Comparison of ENCODE assay signal across 23 cellular contexts in genomic region chr3:8538223-8538622, GRCh38. TPM values are rescaled to one million over a fixed set of nuclear protein-coding genes. Genes with fewer than 3 reads are reported as not detected.
DNase-seq lines count a peak whose midpoint lies in the region; ATAC-seq and TF ChIP-seq lines count a peak whose summit lies in the region.
"Had no signal": no experiment of that assay in that cellular context is flagged by ENCODE, and none has a peak within 500 bp of the region (broad histone marks: within the 10 kb centered on the region; RNA-seq: fewer than 3 reads in every experiment).

No MANE protein-coding gene starts in this region.

- peaks cover 0 to 7% of the 10 kb centered on the region in 2 experiments; a peak in 3 of 4 replicates for H3K79me1 ChIP-seq in IMR-90 (ENCODE audit: low read depth in 1 of 2, low read length in 2 of 2)

- H3K18ac ChIP-seq in IMR-90 (ENCODE audit: low read depth, low read length), result no peak overlapping the region

- H2AFZ ChIP-seq in IMR-90 (replicated peaks; ENCODE audit: low read length, poor library complexity) (no peak overlapping the region), osteoblast (ENCODE audit: low read length) (no peak overlapping the region)

- no peak for TF ChIP-seq POLR2A in IMR-90 (IDR thresholded peaks at IDR 0.05; ENCODE audit: low read depth, low read length)

- H3K9ac ChIP-seq in IMR-90 (ENCODE audit: low read depth, low read length), result no peak overlapping the region

- peak overlapping the region; percentile 65 for H3K4ac ChIP-seq in IMR-90 (ENCODE audit: low read depth, low read length)

- H3K9me1 ChIP-seq in IMR-90 (ENCODE audit: insufficient read depth, low read length), result peaks cover 17% of the 10 kb centered on the region

- H3K27me3 ChIP-seq in IMR-90 (ENCODE audit: control insufficient read depth, insufficient read depth, low read length) (no peaks in the 10 kb centered on the region), osteoblast (ENCODE audit: insufficient read depth, low read length) (no peaks in the 10 kb centered on the region)
- H3K27me3 ChIP-seq in CD8-positive, alpha-beta memory T cell (ENCODE audit: insufficient read depth, low read length, poor library complexity, severe bottlenecking), result no peaks in the 10 kb centered on the region
- H3K27me3 ChIP-seq: BE2C had no signal

- ATAC-seq in IMR-90 (ENCODE audit: low read depth) (no peak), HG02759 (IDR thresholded peaks at IDR 0.05; ENCODE audit: unreplicated experiment) (no peak)
- ATAC-seq: HCT116, Panc1 had no signal

- H3K4me3 ChIP-seq in IMR-90 (ENCODE audit: insufficient read depth, low read depth, low read length) (no peak overlapping the region), osteoblast (ENCODE audit: insufficient read depth, low read length) (no peak overlapping the region)
- no peak overlapping the region for H3K4me3 ChIP-seq in CD8-positive, alpha-beta memory T cell (ENCODE audit: low read length)

- no peak overlapping the region for H2AK9ac ChIP-seq in IMR-90 (replicated peaks; ENCODE audit: low read depth, low read length, poor library complexity)

- peak overlapping the region; percentile 30; the same call in 1 of the 3 replicates for H2BK15ac ChIP-seq in IMR-90 (ENCODE audit: low read depth, low read length)

- CTCF ChIA-PET in IMR-90 (lab: Yijun Ruan, JAX), result no interaction called here
- CTCF ChIA-PET in CD8-positive, alpha-beta memory T cell (lab: Charles Lee), result no interaction called here

- peak overlapping the region; percentile 36; the same call in 1 of the 2 replicates for H2AK5ac ChIP-seq in IMR-90 (ENCODE audit: low read depth, low read length)

- H2BK120ac ChIP-seq in IMR-90 (ENCODE audit: low read depth, low read length), result peak overlapping the region; percentile 74

- peaks cover 17% of the 10 kb centered on the region for H3K4me1 ChIP-seq in IMR-90 (ENCODE audit: control insufficient read depth, insufficient read depth, low read length)
- peaks cover 26% of the 10 kb centered on the region for H3K4me1 ChIP-seq in osteoblast (ENCODE audit: insufficient read depth, low read length)
- H3K4me1 ChIP-seq in CD8-positive, alpha-beta memory T cell (ENCODE audit: insufficient read depth, low read length), result no peaks in the 10 kb centered on the region
- H3K4me1 ChIP-seq: BE2C had no signal

- peak overlapping the region; percentile 82; the same call in 1 of the 2 replicates for H2BK20ac ChIP-seq in IMR-90 (ENCODE audit: low read depth, low read length)

- intact Hi-C loops in IMR-90 (cut with micrococcal nuclease), result loop anchor here (5.0 to 10.0 kb wide), 2 partner anchors 36 to 93 kb away; partner anchors contain the start of gene LMCD1

- POLR2A ChIA-PET in IMR-90 (lab: Charles Lee; ENCODE audit: unreplicated experiment), result no interaction called here
- POLR2A ChIA-PET in CD8-positive, alpha-beta memory T cell (lab: Charles Lee), result no interaction called here

- peak overlapping the region; percentile 44 for H4K91ac ChIP-seq in IMR-90 (ENCODE audit: insufficient read depth, low read depth, low read length)

- H3K36me3 ChIP-seq in IMR-90 (ENCODE audit: control insufficient read depth, insufficient read depth, low read length) (peaks cover 26% of the 10 kb centered on the region), osteoblast (ENCODE audit: insufficient read depth, low read length) (peaks cover 73% of the 10 kb centered on the region)
- no peaks in the 10 kb centered on the region for H3K36me3 ChIP-seq in CD8-positive, alpha-beta memory T cell (ENCODE audit: insufficient read depth, low read length)
- H3K36me3 ChIP-seq: BE2C had no signal

- TF ChIP-seq RAD21 in IMR-90 (IDR thresholded peaks at IDR 0.05; ENCODE audit: low read length), result no peak

- dilution Hi-C loops in IMR-90 (cut with HindIII; ENCODE audit: low sequenced_read_pairs, unreplicated experiment), result no loop called here

- H3K14ac ChIP-seq in IMR-90 (replicated peaks; ENCODE audit: low read depth, low read length), result 0 out of 2 replicates have a peak overlapping the region, but pooled peaks have one; percentile 52

- H3K36me3 Mint-ChIP-seq in chondrocyte (ENCODE audit: low read depth), result peaks cover 71% of the 10 kb centered on the region
- H3K36me3 Mint-ChIP-seq in CD8-positive, alpha-beta memory T cell, result no peaks in the 10 kb centered on the region
- H3K36me3 Mint-ChIP-seq: CD14-positive monocyte had no signal

- 0 out of 4 replicates have a peak overlapping the region, but pooled peaks of 1 of the 2 experiments have one; percentile 49 for H4K8ac ChIP-seq in IMR-90 (ENCODE audit: low read depth in 2 of 2, low read length in 2 of 2)

- peaks cover 77% of the 10 kb centered on the region for H3K4me1 Mint-ChIP-seq in chondrocyte (ENCODE audit: low read depth)
- H3K4me1 Mint-ChIP-seq in CD8-positive, alpha-beta memory T cell, result no peaks in the 10 kb centered on the region
- H3K4me1 Mint-ChIP-seq: CD14-positive monocyte had no signal

- no peak overlapping the region for H3K56ac ChIP-seq in IMR-90 (ENCODE audit: extremely low read depth, insufficient read depth, low read length)

- no peak for DNase-seq in IMR-90
- no peak for DNase-seq in chondrocyte (ENCODE audit: low spot score)
- DNase-seq in osteoblast (ENCODE audit: insufficient read length, low spot score, missing footprints), result no peak
- DNase-seq in activated naive CD4-positive, alpha-beta T cell treated with anti-CD3 and anti-CD28 coated beads, Interleukin-2, amount 50 U/mL, for 16 hours, result no peak
- DNase-seq in occipital lobe (lab: John Stamatoyannopoulos, UW), result no peak
- DNase-seq in CD8-positive, alpha-beta memory T cell, result no peak
- DNase-seq: ACHN, BE2C, DMS153, DND-41, NCI-H1048, NCI-H1417, NCI-H1694, NCI-H2081, NCI-H2227 treated with DMSO at 0.1 percent for 48 hours, NCI-H526 treated with DMSO at 0.1 percent for 48 hours, SHP77 had no signal

- no peaks in the 10 kb centered on the region for H4K20me1 ChIP-seq in IMR-90 (ENCODE audit: insufficient read depth, low read length)
- no peaks in the 10 kb centered on the region for H4K20me1 ChIP-seq in osteoblast (ENCODE audit: insufficient read depth, low read length)

- no peaks in the 10 kb centered on the region for H3K9me3 ChIP-seq in IMR-90 (ENCODE audit: control insufficient read depth, insufficient read depth, low read length)
- H3K9me3 ChIP-seq in osteoblast (ENCODE audit: low read depth, low read length), result no peaks in the 10 kb centered on the region
- no peaks in the 10 kb centered on the region for H3K9me3 ChIP-seq in CD8-positive, alpha-beta memory T cell (ENCODE audit: low read length)
- H3K9me3 ChIP-seq: BE2C had no signal

- H3K4me3 Mint-ChIP-seq in chondrocyte (ENCODE audit: unreplicated experiment), result no peak overlapping the region
- H3K4me3 Mint-ChIP-seq in CD8-positive, alpha-beta memory T cell, result no peak overlapping the region
- H3K4me3 Mint-ChIP-seq: CD14-positive monocyte, IgD-negative memory B cell had no signal

- no peaks in the 10 kb centered on the region for H3K9me3 Mint-ChIP-seq in chondrocyte (ENCODE audit: low read depth)
- no peaks in the 10 kb centered on the region for H3K9me3 Mint-ChIP-seq in CD8-positive, alpha-beta memory T cell
- H3K9me3 Mint-ChIP-seq: IgD-negative memory B cell had no signal

- in situ Hi-C loops in IMR-90 (cut with MboI; ENCODE audit: low sequenced_read_pairs), result no loop called here

- no TSS peak for BruUV-seq in IMR-90 (replicated peaks; lab: Mats Ljungman, UMichigan)

- no peak for TF ChIP-seq CTCF in IMR-90 (conservative IDR thresholded peaks at IDR 0.05; ENCODE audit: low read depth, low read length)
- TF ChIP-seq CTCF in chondrocyte (IDR thresholded peaks at IDR 0.05), result no peak
- no peak for TF ChIP-seq CTCF in osteoblast (IDR thresholded peaks at IDR 0.05; ENCODE audit: extremely low read depth, low read depth, low read length)

- no peak overlapping the region for H3K23ac ChIP-seq in IMR-90 (ENCODE audit: low read depth, low read length)

- no peaks in the 10 kb centered on the region for H3K79me2 ChIP-seq in osteoblast (ENCODE audit: insufficient read depth, low read length)

- no peak overlapping the region for H2BK5ac ChIP-seq in IMR-90 (ENCODE audit: low read depth, low read length, poor library complexity, severe bottlenecking)

- no peak overlapping the region for H4K5ac ChIP-seq in IMR-90 (ENCODE audit: low read depth, low read length)

- H3K27ac ChIP-seq in IMR-90 (ENCODE audit: insufficient read depth, low read length), result no peak overlapping the region
- H3K27ac ChIP-seq in osteoblast (ENCODE audit: low read depth, low read length), result peak overlapping the region; percentile 89
- H3K27ac ChIP-seq in CD8-positive, alpha-beta memory T cell (ENCODE audit: low read depth, low read length), result no peak overlapping the region
- H3K27ac ChIP-seq: RWPE1 had no signal

- H3K27ac Mint-ChIP-seq in chondrocyte (ENCODE audit: unreplicated experiment), result peak overlapping the region; percentile 87
- no peak overlapping the region for H3K27ac Mint-ChIP-seq in CD8-positive, alpha-beta memory T cell
- H3K27ac Mint-ChIP-seq: CD14-positive monocyte, IgD-negative memory B cell had no signal

- WGBS in IMR-90 (ENCODE audit: extremely low coverage in 2 of 2, insufficient read length in 1 of 2), 2 experiments, result 100% methylated on average over 2 of the region's 4 CpGs; no CpG with 5 or more reads in 1 of the 2 experiments

- H3K4me2 ChIP-seq in IMR-90 (ENCODE audit: low read depth, low read length) (no peak overlapping the region), osteoblast (ENCODE audit: insufficient read depth, low read length) (peak overlapping the region; percentile 21)

- H3K27me3 Mint-ChIP-seq in chondrocyte (ENCODE audit: low read depth), result no peaks in the 10 kb centered on the region
- no peaks in the 10 kb centered on the region for H3K27me3 Mint-ChIP-seq in CD8-positive, alpha-beta memory T cell
- H3K27me3 Mint-ChIP-seq: IgD-negative memory B cell had no signal

TF ChIP-seq in IMR-90, 13 proteins besides CTCF, POLR2A, EP300 and RAD21:
- peak; percentile 74 for TF ChIP-seq MAFK (IDR thresholded peaks at IDR 0.05; ENCODE audit: low read depth, low read length)
- TF ChIP-seq, protein P1, sequence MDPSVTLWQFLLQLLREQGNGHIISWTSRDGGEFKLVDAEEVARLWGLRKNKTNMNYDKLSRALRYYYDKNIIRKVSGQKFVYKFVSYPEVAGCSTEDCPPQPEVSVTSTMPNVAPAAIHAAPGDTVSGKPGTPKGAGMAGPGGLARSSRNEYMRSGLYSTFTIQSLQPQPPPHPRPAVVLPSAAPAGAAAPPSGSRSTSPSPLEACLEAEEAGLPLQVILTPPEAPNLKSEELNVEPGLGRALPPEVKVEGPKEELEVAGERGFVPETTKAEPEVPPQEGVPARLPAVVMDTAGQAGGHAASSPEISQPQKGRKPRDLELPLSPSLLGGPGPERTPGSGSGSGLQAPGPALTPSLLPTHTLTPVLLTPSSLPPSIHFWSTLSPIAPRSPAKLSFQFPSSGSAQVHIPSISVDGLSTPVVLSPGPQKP (IDR thresholded peaks at IDR 0.05; ENCODE audit: borderline replicate concordance, low read depth, low read length), result no peak

RNA-seq across cellular contexts. Expression of gene LMCD1, which starts 36.6 kb away (rescaled TPM):
- total RNA-seq in IMR-90 (2012; rRNA removed) (33.6 and 50.0 TPM in 2 replicates), chondrocyte (260 to 268 TPM (median 263 TPM) in 3 replicates), osteoblast (213 and 294 TPM in 2 replicates), occipital lobe (2.2 TPM)
- polyA plus RNA-seq in IMR-90 (2012; rRNA removed), result 43.1 and 53.8 TPM in 2 replicates
- polyA plus RNA-seq in IMR-90 (2012; cell fraction: cytosol; rRNA removed), result 47.4 and 70.5 TPM in 2 replicates
- 28.7 and 43.9 TPM in 2 replicates for polyA plus RNA-seq in IMR-90 (2012; cell fraction: nucleus; rRNA removed; ENCODE audit: low replicate concordance)
- 1 to 10 TPM; 2.0 to 2.6 TPM for total RNA-seq in CD8-positive, alpha-beta memory T cell
- 0.83 TPM for polyA plus RNA-seq in CD8-positive, alpha-beta memory T cell
